In genomic region chr13:67224148-67224846, GRCh38 we compare ENCODE assay signal across 8 cellular contexts. TPM values are rescaled to one million over a fixed set of nuclear protein-coding genes. Genes with fewer than 3 reads are reported as not detected.
DNase-seq lines count a peak whose midpoint lies in the region; ATAC-seq and TF ChIP-seq lines count a peak whose summit lies in the region.

No MANE protein-coding gene starts in this region.

- H3K4me3 ChIP-seq in mucosa of descending colon, result no peak overlapping the region

- peak; percentile 76 for ATAC-seq in GM18858 (IDR thresholded peaks at IDR 0.05; ENCODE audit: unreplicated experiment)
- ATAC-seq in HG03354 (IDR thresholded peaks at IDR 0.05; ENCODE audit: poor library complexity, severe bottlenecking, unreplicated experiment), result peak; percentile 73
- ATAC-seq in mucosa of descending colon, result peak; percentile 83

- intact Hi-C loops in mucosa of descending colon (cut with DNase I, micrococcal nuclease), result no loop called here

- no peaks in the 10 kb centered on the region for H3K4me1 ChIP-seq in mucosa of descending colon (ENCODE audit: low read depth)

- no peak for TF ChIP-seq CTCF in mucosa of descending colon (IDR thresholded peaks at IDR 0.05)

- no peak overlapping the region for H3K27ac ChIP-seq in epithelial cell of prostate

- DNase-seq in AG08395 (ENCODE audit: low spot score) (peak; percentile 62), NCI-H510A treated with DMSO at 0.1 percent for 48 hours (lab: John Stamatoyannopoulos, UW) (peak; percentile 69), epithelial cell of prostate (ENCODE audit: low read depth, low spot score) (peak; percentile 29), mucosa of descending colon (peak; percentile 57 to 64 (median 62)), stromal cell of bone marrow (ENCODE audit: low read depth) (peak; percentile 54)
- DNase-seq in activated CD4-positive, alpha-beta T cell treated with anti-CD3 and anti-CD28 coated beads, Interleukin-2, amount 50 U/mL, for 48 hours, result peak; percentile 44 to 48

- no peaks in the 10 kb centered on the region for H3K9me3 ChIP-seq in mucosa of descending colon

- H3K36me3 ChIP-seq in mucosa of descending colon (ENCODE audit: low read depth), result no peaks in the 10 kb centered on the region

RNA-seq across cellular contexts. Expression of gene PCDH9, which starts 5.8 kb away (rescaled TPM):
- total RNA-seq in mucosa of descending colon, result 1 to 10 TPM in 1 of 3 donors, under 1 TPM in 2; 0.58 to 5.0 (median 0.80) TPM
